In the genomic region with DNA sequence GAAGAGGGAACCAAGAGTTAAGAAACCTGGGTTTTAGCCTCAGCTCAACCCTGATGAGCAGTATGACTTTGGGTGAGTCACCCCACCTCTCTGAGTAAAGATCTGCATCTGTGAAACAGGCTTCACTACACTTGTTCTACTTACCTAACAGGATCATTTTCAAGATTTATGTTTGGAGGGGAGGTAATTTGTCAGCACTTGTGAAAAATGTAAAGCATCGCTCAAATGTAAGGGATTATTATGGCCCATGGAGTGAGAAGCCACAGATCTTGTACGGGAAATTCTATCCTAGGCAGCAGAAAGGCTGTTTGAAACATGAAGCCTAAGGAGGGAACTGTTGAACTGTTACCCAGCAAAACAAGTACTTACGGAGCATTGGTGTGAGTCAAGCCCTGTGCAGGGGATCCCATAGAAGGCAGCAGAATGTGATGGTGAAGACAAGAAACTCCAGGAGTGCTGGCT, we compare ENCODE assay signal across 13 cellular contexts.
A peak's percentile ranks its signal among the peaks of the same experiment; 100 is the strongest.
DNase-seq lines count a peak whose midpoint lies in the region; ATAC-seq and TF ChIP-seq lines count a peak whose summit lies in the region.
"Had no signal": no experiment of that assay in that cellular context is flagged by ENCODE, and none has a peak within 500 bp of the region (broad histone marks: within the 10 kb centered on the region; RNA-seq: fewer than 3 reads in every experiment).

No MANE protein-coding gene starts in this region.

- ATAC-seq in GM18520 (IDR thresholded peaks at IDR 0.05; ENCODE audit: unreplicated experiment) = no peak

- H3K4me1 Mint-ChIP-seq in osteocyte (ENCODE audit: unreplicated experiment) = peaks cover 51% of the 10 kb centered on the region

- no peak for TF ChIP-seq CTCF in cardiac fibroblast (IDR thresholded peaks at IDR 0.05; ENCODE audit: low read depth, low read length)
- TF ChIP-seq CTCF in osteocyte (IDR thresholded peaks at IDR 0.05) = no peak

- no peaks in the 10 kb centered on the region for H3K27me3 Mint-ChIP-seq in osteocyte (ENCODE audit: unreplicated experiment)
- H3K27me3 Mint-ChIP-seq: central memory CD8-positive, alpha-beta T cell had no signal

- H3K9me3 Mint-ChIP-seq in osteocyte (ENCODE audit: unreplicated experiment) = no peaks in the 10 kb centered on the region
- H3K9me3 Mint-ChIP-seq: central memory CD8-positive, alpha-beta T cell had no signal

- H3K4me3 ChIP-seq in cardiac fibroblast (replicated peaks in 1 of 2; ENCODE audit: low read depth in 2 of 2, low read length in 2 of 2) = no peak overlapping the region
- H3K4me3 ChIP-seq: tibial nerve had no signal

- DNase-seq in EH (ENCODE audit: low read depth) (peak; percentile 34), NCI-H187 (lab: John Stamatoyannopoulos, UW) (peak; percentile 42 to 74), cardiac fibroblast (ENCODE audit: low read depth in 2 of 2) (peak; percentile 49 to 56), osteocyte (ENCODE audit: extremely low spot score, unreplicated experiment) (no peak), HUDEP-2 (lab: John Stamatoyannopoulos, UW; ENCODE audit: unreplicated experiment in 76 of 76) (no peak), NCI-H226 (no peak)
- DNase-seq in activated CD4-positive, CD25-positive, alpha-beta regulatory T cell (lab: John Stamatoyannopoulos, UW) = no peak
- DNase-seq: activated CD8-positive, alpha-beta memory T cell treated with anti-CD3 and anti-CD28 coated beads, Interleukin-2, amount 50 U/mL, for 48 hours; DMS153; NCI-H345 had no signal

- peak overlapping the region; percentile 69 for H3K27ac Mint-ChIP-seq in osteocyte (ENCODE audit: unreplicated experiment)

- no peak overlapping the region for H3K4me3 Mint-ChIP-seq in osteocyte (ENCODE audit: unreplicated experiment)
- H3K4me3 Mint-ChIP-seq: central memory CD8-positive, alpha-beta T cell had no signal

- H3K36me3 Mint-ChIP-seq in osteocyte (ENCODE audit: unreplicated experiment) = no peaks in the 10 kb centered on the region

Comparison
In these comparisons a context has a peak if more than half of its experiments do, and no peak if none do; other contexts are left out.
1. DNase-seq: peak in EH (single experiment), NCI-H187 (2 of 2) and cardiac fibroblast (2 of 2); none in osteocyte (single experiment), activated CD4-positive, CD25-positive, alpha-beta regulatory T cell (0 of 4), HUDEP-2 (0 of 76) and NCI-H226 (single experiment).